ENCODE assay signal across 9 cellular contexts in genomic region chr3:148720873-148721272, GRCh38. TPM values are rescaled to one million over a fixed set of nuclear protein-coding genes. Genes with fewer than 3 reads are reported as not detected.
"Had no signal": no experiment of that assay in that cellular context is flagged by ENCODE, and none has a peak within 500 bp of the region (broad histone marks: within the 10 kb centered on the region; RNA-seq: fewer than 3 reads in every experiment).

No MANE protein-coding gene starts in this region.

- DNase-seq: IMR-90, KBM-7, KG1 had no signal

- H3K4me1 Mint-ChIP-seq: IgD-negative memory B cell had no signal

- H3K27ac ChIP-seq: HL-60 had no signal

- H3K4me3 Mint-ChIP-seq: IgD-negative memory B cell had no signal

- H3K4me3 ChIP-seq: K562 had no signal

- H3K27me3 Mint-ChIP-seq: IgD-negative memory B cell had no signal

- ATAC-seq: K562 had no signal

- H3K27ac Mint-ChIP-seq: IgD-negative memory B cell had no signal

- H3K36me3 Mint-ChIP-seq: IgD-negative memory B cell had no signal

- FAIRE-seq: HTR-8/SVneo, K562 had no signal

RNA-seq across cellular contexts. Expression of gene AGTR1, which starts 23.2 kb away (rescaled TPM):
- total RNA-seq: HT-29, HT1080, K562 had no signal
- polyA plus RNA-seq: IgD-negative memory B cell, K562 had no signal
